In the genomic region with DNA sequence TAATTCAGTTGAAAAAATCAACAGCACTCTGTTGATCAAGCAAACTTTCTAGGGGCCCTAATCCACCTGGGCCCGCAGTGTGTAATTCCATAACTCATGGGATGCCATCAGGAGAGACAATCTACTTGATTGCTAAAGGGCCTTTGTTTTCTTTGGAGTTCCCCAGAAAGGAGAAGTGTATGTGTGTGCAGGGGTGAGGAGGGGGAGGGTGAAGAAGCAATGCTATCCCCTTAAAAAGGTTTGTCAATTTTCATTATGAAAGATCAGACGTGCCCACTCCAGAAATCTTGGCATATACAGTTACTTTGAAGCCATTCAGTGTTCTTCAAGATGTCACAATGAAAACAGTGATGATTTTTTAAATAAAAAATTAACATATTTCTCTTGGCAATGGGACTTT, we compare ENCODE assay signal across 1 cellular context.
TF ChIP-seq lines count a peak whose summit lies in the region.

No MANE protein-coding gene starts in this region.

TF ChIP-seq in GM23338, 12 proteins besides CTCF, POLR2A, EP300 and RAD21:
- TF ChIP-seq, protein P1, sequence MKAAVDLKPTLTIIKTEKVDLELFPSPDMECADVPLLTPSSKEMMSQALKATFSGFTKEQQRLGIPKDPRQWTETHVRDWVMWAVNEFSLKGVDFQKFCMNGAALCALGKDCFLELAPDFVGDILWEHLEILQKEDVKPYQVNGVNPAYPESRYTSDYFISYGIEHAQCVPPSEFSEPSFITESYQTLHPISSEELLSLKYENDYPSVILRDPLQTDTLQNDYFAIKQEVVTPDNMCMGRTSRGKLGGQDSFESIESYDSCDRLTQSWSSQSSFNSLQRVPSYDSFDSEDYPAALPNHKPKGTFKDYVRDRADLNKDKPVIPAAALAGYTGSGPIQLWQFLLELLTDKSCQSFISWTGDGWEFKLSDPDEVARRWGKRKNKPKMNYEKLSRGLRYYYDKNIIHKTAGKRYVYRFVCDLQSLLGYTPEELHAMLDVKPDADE (IDR thresholded peaks at IDR 0.05) = no peak
- TF ChIP-seq EZH2 (IDR thresholded peaks at IDR 0.05; ENCODE audit: low read depth, unreplicated experiment) = no peak
